Comparison of ENCODE assay signal across 2 cellular contexts in the genomic region with DNA sequence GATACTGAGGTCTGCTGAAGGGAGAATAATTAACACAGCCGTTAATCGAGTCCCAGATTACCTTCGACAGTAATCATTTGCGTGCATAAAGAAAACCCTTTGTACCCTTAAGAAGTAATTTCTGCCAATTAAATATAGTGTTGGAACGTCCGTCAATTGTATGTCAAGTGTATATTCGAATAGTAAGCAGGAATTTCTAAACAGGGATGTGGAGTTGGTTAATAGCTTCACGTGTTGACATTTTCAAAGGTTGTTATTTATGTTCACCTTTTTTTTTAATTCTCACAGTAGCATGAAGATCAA.
TF ChIP-seq lines count a peak whose summit lies in the region.

No MANE protein-coding gene starts in this region.

TF ChIP-seq in endothelial cell of umbilical vein, 7 proteins besides CTCF, POLR2A, EP300 and RAD21 (continued from another document):
- TF ChIP-seq EZH2 (IDR thresholded peaks at IDR 0.05; ENCODE audit: borderline replicate concordance, low read depth, low read length, severe bottlenecking), result no peak
- no peak for TF ChIP-seq FOS (IDR thresholded peaks at IDR 0.05; ENCODE audit: borderline replicate concordance, insufficient read depth, low read length)
- TF ChIP-seq GATA2 (IDR thresholded peaks at IDR 0.05; ENCODE audit: insufficient read depth, insufficient read length, low read depth, low read length), result no peak

TF ChIP-seq in SK-N-SH treated with all-trans-retinoic acid at 6 μM for 48 hours, 23 proteins besides CTCF, POLR2A, EP300 and RAD21:
- TF ChIP-seq, protein P1, sequence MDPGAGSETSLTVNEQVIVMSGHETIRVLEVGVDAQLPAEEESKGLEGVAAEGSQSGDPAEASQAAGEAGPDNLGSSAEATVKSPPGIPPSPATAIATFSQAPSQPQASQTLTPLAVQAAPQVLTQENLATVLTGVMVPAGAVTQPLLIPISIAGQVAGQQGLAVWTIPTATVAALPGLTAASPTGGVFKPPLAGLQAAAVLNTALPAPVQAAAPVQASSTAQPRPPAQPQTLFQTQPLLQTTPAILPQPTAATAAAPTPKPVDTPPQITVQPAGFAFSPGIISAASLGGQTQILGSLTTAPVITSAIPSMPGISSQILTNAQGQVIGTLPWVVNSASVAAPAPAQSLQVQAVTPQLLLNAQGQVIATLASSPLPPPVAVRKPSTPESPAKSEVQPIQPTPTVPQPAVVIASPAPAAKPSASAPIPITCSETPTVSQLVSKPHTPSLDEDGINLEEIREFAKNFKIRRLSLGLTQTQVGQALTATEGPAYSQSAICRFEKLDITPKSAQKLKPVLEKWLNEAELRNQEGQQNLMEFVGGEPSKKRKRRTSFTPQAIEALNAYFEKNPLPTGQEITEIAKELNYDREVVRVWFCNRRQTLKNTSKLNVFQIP (CRISPR knock-in tag; IDR thresholded peaks at IDR 0.05; ENCODE audit: borderline replicate concordance, low read depth), result no peak
- TF ChIP-seq ZFP30 (CRISPR knock-in tag; IDR thresholded peaks at IDR 0.05), result no peak
- TF ChIP-seq ARNTL (CRISPR knock-in tag; IDR thresholded peaks at IDR 0.05; ENCODE audit: borderline replicate concordance, low read depth), result no peak
- TF ChIP-seq, protein P2, sequence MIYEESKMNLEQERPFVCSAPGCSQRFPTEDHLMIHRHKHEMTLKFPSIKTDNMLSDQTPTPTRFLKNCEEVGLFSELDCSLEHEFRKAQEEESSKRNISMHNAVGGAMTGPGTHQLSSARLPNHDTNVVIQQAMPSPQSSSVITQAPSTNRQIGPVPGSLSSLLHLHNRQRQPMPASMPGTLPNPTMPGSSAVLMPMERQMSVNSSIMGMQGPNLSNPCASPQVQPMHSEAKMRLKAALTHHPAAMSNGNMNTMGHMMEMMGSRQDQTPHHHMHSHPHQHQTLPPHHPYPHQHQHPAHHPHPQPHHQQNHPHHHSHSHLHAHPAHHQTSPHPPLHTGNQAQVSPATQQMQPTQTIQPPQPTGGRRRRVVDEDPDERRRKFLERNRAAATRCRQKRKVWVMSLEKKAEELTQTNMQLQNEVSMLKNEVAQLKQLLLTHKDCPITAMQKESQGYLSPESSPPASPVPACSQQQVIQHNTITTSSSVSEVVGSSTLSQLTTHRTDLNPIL (CRISPR knock-in tag; IDR thresholded peaks at IDR 0.05; ENCODE audit: low read depth), result no peak
- TF ChIP-seq ZNF565 (CRISPR knock-in tag; conservative IDR thresholded peaks at IDR 0.05; ENCODE audit: low read depth), result no peak
- TF ChIP-seq ZFP3 (CRISPR knock-in tag; IDR thresholded peaks at IDR 0.05), result no peak
- no peak for TF ChIP-seq CSRNP3 (CRISPR knock-in tag; IDR thresholded peaks at IDR 0.05)
- no peak for TF ChIP-seq ZNF70 (CRISPR knock-in tag; IDR thresholded peaks at IDR 0.05)
- TF ChIP-seq CSDC2 (CRISPR knock-in tag; IDR thresholded peaks at IDR 0.05), result no peak
- TF ChIP-seq ISL1 (CRISPR knock-in tag; IDR thresholded peaks at IDR 0.05), result no peak
- TF ChIP-seq ESRRG (CRISPR knock-in tag; IDR thresholded peaks at IDR 0.05), result no peak
- no peak for TF ChIP-seq ZNF8 (CRISPR knock-in tag; IDR thresholded peaks at IDR 0.05)
